ENCODE assay signal across 27 cellular contexts in genomic region chr7:142356166-142356565, GRCh38.
A peak's percentile ranks its signal among the peaks of the same experiment; 100 is the strongest.
DNase-seq lines count a peak whose midpoint lies in the region; ATAC-seq and TF ChIP-seq lines count a peak whose summit lies in the region.
"Had no signal": no experiment of that assay in that cellular context is flagged by ENCODE, and none has a peak within 500 bp of the region (broad histone marks: within the 10 kb centered on the region; RNA-seq: fewer than 3 reads in every experiment).

No MANE protein-coding gene starts in this region.

- intact Hi-C loops in mucosa of descending colon (cut with DNase I, micrococcal nuclease), result no loop called here

- H3K4me3 ChIP-seq in mucosa of descending colon, result no peak overlapping the region
- H3K4me3 ChIP-seq: esophagus squamous epithelium, heart left ventricle, K562, left ventricle myocardium inferior, pancreas, SJSA1, smooth muscle cell, testis had no signal

- no peaks in the 10 kb centered on the region for H3K9me3 ChIP-seq in mucosa of descending colon
- H3K9me3 ChIP-seq: esophagus squamous epithelium, pancreas, SJSA1, testis had no signal

- H3K4me1 ChIP-seq in mucosa of descending colon (ENCODE audit: low read depth), result no peaks in the 10 kb centered on the region
- H3K4me1 ChIP-seq: left ventricle myocardium inferior, pancreas, SJSA1, testis had no signal

- ATAC-seq in mucosa of descending colon (peak; percentile 55), HG02981 (IDR thresholded peaks at IDR 0.05; ENCODE audit: unreplicated experiment) (no peak)
- ATAC-seq: activated T-helper 17 cell treated with anti-CD3 and anti-CD28 coated beads, Interleukin-2, amount 50 U/mL, for 72 hours; heart left ventricle; K562; pancreas had no signal

- DNase-seq in NCI-H2029 (lab: John Stamatoyannopoulos, UW) (peak; percentile 65), NCI-H2029 treated with DMSO at 0.1 percent for 48 hours (lab: John Stamatoyannopoulos, UW) (no peak), NCI-H187 (lab: John Stamatoyannopoulos, UW) (peak; percentile 73 to 80), NCI-H526 (lab: John Stamatoyannopoulos, UW) (peak; percentile 79 to 92), mucosa of descending colon (peak in 1 of 3 donors; percentile 37), RKO (ENCODE audit: low spot score) (no peak)
- no peak for DNase-seq in stimulated activated CD8-positive, alpha-beta memory T cell treated with anti-CD3 and anti-CD28 coated beads, Interleukin-4, amount 100 ng/mL, for 48 hours
- DNase-seq: activated CD4-positive, alpha-beta T cell treated with anti-CD3 and anti-CD28 coated beads for 48 hours; activated naive CD4-positive, alpha-beta T cell treated with anti-CD3 and anti-CD28 coated beads, Interleukin-2, amount 50 U/mL, for 16 hours; Calu3; esophagus squamous epithelium; foreskin melanocyte; heart left ventricle; islet precursor cell; left ventricle myocardium inferior; mesenchymal stem cell; NCI-H446 treated with DMSO at 0.1 percent for 48 hours; pancreas; retina; T-helper 9 cell; testis; WERI-Rb-1 had no signal

- no peak for TF ChIP-seq CTCF in mucosa of descending colon (IDR thresholded peaks at IDR 0.05)

- H3K36me3 ChIP-seq in mucosa of descending colon (ENCODE audit: low read depth), result no peaks in the 10 kb centered on the region
- H3K36me3 ChIP-seq: esophagus squamous epithelium, heart left ventricle, left ventricle myocardium inferior, pancreas, SJSA1, WERI-Rb-1 had no signal

Comparison
In these comparisons a context has a peak if more than half of its experiments do, and no peak if none do; other contexts are left out.
1. DNase-seq: peak in NCI-H2029 (single experiment), NCI-H187 (2 of 2) and NCI-H526 (2 of 2); none in NCI-H2029 treated with DMSO at 0.1 percent for 48 hours (single experiment), RKO (single experiment) and stimulated activated CD8-positive, alpha-beta memory T cell treated with anti-CD3 and anti-CD28 coated beads, Interleukin-4, amount 100 ng/mL, for 48 hours (single experiment).